In genomic region chr19:7969560-7969949, GRCh38 we compare ENCODE assay signal across 21 cellular contexts. TPM values are rescaled to one million over a fixed set of nuclear protein-coding genes. Genes with fewer than 3 reads are reported as not detected.
"Had no signal": no experiment of that assay in that cellular context is flagged by ENCODE, and none has a peak within 500 bp of the region (broad histone marks: within the 10 kb centered on the region; RNA-seq: fewer than 3 reads in every experiment).

No MANE protein-coding gene starts in this region.

- H3K27me3 Mint-ChIP-seq: activated B cell treated with CpG ODN at 0.5 μM for 24 hours; activated CD4-positive, alpha-beta memory T cell treated with anti-CD3 and anti-CD28 coated beads, Interleukin-2, amount 10 ng/mL, durations not matched to agents 7 days and 5 days; activated CD8-positive, alpha-beta memory T cell treated with anti-CD3 and anti-CD28 coated beads, Interleukin-2, amount 10 ng/mL, durations not matched to agents 7 days and 5 days; activated naive CD8-positive, alpha-beta T cell treated with anti-CD3 and anti-CD28 coated beads, Interleukin-2, amount 10 ng/mL, durations not matched to agents 7 days and 5 days; effector memory CD8-positive, alpha-beta T cell had no signal

- ATAC-seq: activated CD8-positive, alpha-beta memory T cell treated with anti-CD3 and anti-CD28 coated beads, Interleukin-2, amount 10 ng/mL, durations not matched to agents 7 days and 5 days; effector memory CD8-positive, alpha-beta T cell had no signal

- H3K4me1 Mint-ChIP-seq: nephron had no signal

- H3K4me3 ChIP-seq: hepatocyte had no signal

- H3K27ac ChIP-seq: epithelial cell of prostate, hepatocyte had no signal

- H3K4me3 Mint-ChIP-seq: activated B cell treated with CpG ODN at 0.5 μM for 24 hours; activated CD4-positive, alpha-beta memory T cell treated with anti-CD3 and anti-CD28 coated beads, Interleukin-2, amount 10 ng/mL, durations not matched to agents 7 days and 5 days; activated CD8-positive, alpha-beta memory T cell treated with anti-CD3 and anti-CD28 coated beads, Interleukin-2, amount 10 ng/mL, durations not matched to agents 7 days and 5 days; activated naive CD8-positive, alpha-beta T cell treated with anti-CD3 and anti-CD28 coated beads, Interleukin-2, amount 10 ng/mL, durations not matched to agents 7 days and 5 days; effector memory CD8-positive, alpha-beta T cell; nephron had no signal

- H3K4me2 ChIP-seq: hepatocyte had no signal

- H2AFZ ChIP-seq: hepatocyte had no signal

- H3K27me3 ChIP-seq: hepatocyte had no signal

- H3K27ac Mint-ChIP-seq: activated B cell treated with CpG ODN at 0.5 μM for 24 hours; activated CD4-positive, alpha-beta memory T cell treated with anti-CD3 and anti-CD28 coated beads, Interleukin-2, amount 10 ng/mL, durations not matched to agents 7 days and 5 days; activated CD8-positive, alpha-beta memory T cell treated with anti-CD3 and anti-CD28 coated beads, Interleukin-2, amount 10 ng/mL, durations not matched to agents 7 days and 5 days; activated T-helper 2 cell treated with anti-CD3 and anti-CD28 coated beads, Interferon-gamma antibody, Interleukin-2, Interleukin-4, amounts not matched to agents 10 μg/mL and 5 μg/mL and 100 μg/mL, durations not matched to agents 14 hours and 24 hours and 36 hours; nephron had no signal

- H3K9me3 Mint-ChIP-seq: activated B cell treated with CpG ODN at 0.5 μM for 24 hours; activated CD4-positive, alpha-beta memory T cell treated with anti-CD3 and anti-CD28 coated beads, Interleukin-2, amount 10 ng/mL, durations not matched to agents 7 days and 5 days; activated naive CD8-positive, alpha-beta T cell treated with anti-CD3 and anti-CD28 coated beads, Interleukin-2, amount 10 ng/mL, durations not matched to agents 7 days and 5 days; activated T-helper 2 cell treated with anti-CD3 and anti-CD28 coated beads, Interferon-gamma antibody, Interleukin-2, Interleukin-4, amounts not matched to agents 10 μg/mL and 5 μg/mL and 100 μg/mL, durations not matched to agents 14 hours and 24 hours and 36 hours; effector memory CD8-positive, alpha-beta T cell; nephron had no signal

- DNase-seq: activated B cell treated with CpG ODN at 0.5 μM for 24 hours; activated CD4-positive, alpha-beta memory T cell treated with anti-CD3 and anti-CD28 coated beads, Interleukin-2, amount 10 ng/mL, durations not matched to agents 7 days and 5 days; activated CD4-positive, alpha-beta T cell treated with anti-CD3 and anti-CD28 coated beads for 4 hours; activated CD8-positive, alpha-beta memory T cell treated with anti-CD3 and anti-CD28 coated beads, Interleukin-2, amount 10 ng/mL, durations not matched to agents 7 days and 5 days; activated naive CD4-positive, alpha-beta T cell treated with Interleukin-2 at 50 U/mL for 16 hours; activated naive CD8-positive, alpha-beta T cell treated with anti-CD3 and anti-CD28 coated beads, Interleukin-2, amount 10 ng/mL, durations not matched to agents 7 days and 5 days; activated T-cell treated with anti-CD3 and anti-CD28 coated beads, Interleukin-2, amount 50 U/mL, for 1 hour; caudate nucleus; effector memory CD8-positive, alpha-beta T cell; foreskin fibroblast; mesenchymal stem cell; retina; stimulated activated CD4-positive, alpha-beta T cell treated with anti-CD3 and anti-CD28 coated beads, Interleukin-12 subunit alpha, Interleukin-12 subunit beta, amount 100 ng/mL, for 4 hours; stimulated activated CD4-positive, alpha-beta T cell treated with anti-CD3 and anti-CD28 coated beads, Interleukin-1b, Interleukin-23, amount 100 ng/mL, for 48 hours; stimulated activated CD8-positive, alpha-beta memory T cell treated with anti-CD3 and anti-CD28 coated beads, Interleukin-4, amount 100 ng/mL, for 48 hours; stimulated activated naive CD4-positive, alpha-beta T cell had no signal

- H3K79me2 ChIP-seq: hepatocyte had no signal

RNA-seq across cellular contexts. Expression of gene CTXN1, which starts 43.6 kb away (rescaled TPM):
- total RNA-seq: activated B cell treated with CpG ODN at 0.5 μM for 24 hours; activated CD4-positive, alpha-beta memory T cell treated with anti-CD3 and anti-CD28 coated beads, Interleukin-2, amount 10 ng/mL, durations not matched to agents 7 days and 5 days; activated naive CD8-positive, alpha-beta T cell treated with anti-CD3 and anti-CD28 coated beads, Interleukin-2, amount 10 ng/mL, durations not matched to agents 7 days and 5 days had no signal

RNA-seq across cellular contexts. Expression of gene TGFBR3L, which starts 54.9 kb away (rescaled TPM):
- total RNA-seq: activated B cell treated with CpG ODN at 0.5 μM for 24 hours, hepatocyte, urinary bladder had no signal
